8 cellular contexts compared by ENCODE assay signal in the genomic region with DNA sequence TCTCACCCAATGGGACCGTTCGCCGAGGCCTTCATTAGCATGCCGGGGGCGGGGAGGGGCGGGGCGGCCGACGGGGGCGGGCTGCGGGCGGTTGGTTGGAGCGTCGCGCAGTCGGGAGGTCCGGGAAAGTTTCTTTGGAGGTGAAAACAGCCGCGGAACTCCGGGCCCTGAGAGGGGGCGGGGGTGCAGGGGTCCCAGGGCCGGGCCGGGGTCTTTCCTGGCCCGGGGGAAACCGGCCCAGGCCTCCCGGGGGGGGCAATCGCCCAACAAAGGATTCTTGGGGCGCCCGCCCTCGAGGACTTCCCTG. TPM values are rescaled to one million over a fixed set of nuclear protein-coding genes. Genes with fewer than 3 reads are reported as not detected.
DNase-seq lines count a peak whose midpoint lies in the region; ATAC-seq, FAIRE-seq and TF ChIP-seq lines count a peak whose summit lies in the region.

A gene (plus strand): TSS at position 90 of the 307 bp plus-strand sequence. CDS start 366 bp downstream, outside the sequence.

- no peaks in the 10 kb centered on the region for H3K27me3 ChIP-seq in GM12878 (replicated peaks in 1 of 2; ENCODE audit: control insufficient read depth in 2 of 2, insufficient read depth in 2 of 2, low read length in 1 of 2)
- H3K27me3 ChIP-seq in layer of hippocampus (ENCODE audit: control insufficient read depth, insufficient read depth, low read length) = no peaks in the 10 kb centered on the region

- H3K36me3 ChIP-seq in GM12878 (ENCODE audit: control insufficient read depth in 2 of 2, insufficient read depth in 2 of 2, low read length in 1 of 2) = no peaks in the 10 kb centered on the region; a peak in 2 of 4 replicates

- CTCF ChIA-PET in activated CD4-positive, alpha-beta T cell treated with anti-CD3 and anti-CD28 coated beads for 36 hours (lab: Charles Lee) = no interaction called here
- CTCF ChIA-PET in GM12878 (lab: Yijun Ruan, JAX) = no interaction called here

- no peak for TF ChIP-seq EP300 in GM12878 (IDR thresholded peaks at IDR 0.05; ENCODE audit: borderline replicate concordance in 1 of 2, control insufficient read depth in 1 of 2, low read depth in 2 of 2, low read length in 2 of 2)

- peaks cover 3% of the 10 kb centered on the region for H3K79me2 ChIP-seq in GM12878 (ENCODE audit: control insufficient read depth, insufficient read depth, low read length)

- RAD21 ChIA-PET in GM12878 (lab: Charles Lee; ENCODE audit: unreplicated experiment) = no interaction called here

- intact Hi-C loops in activated CD4-positive, alpha-beta T cell treated with anti-CD3 and anti-CD28 coated beads for 36 hours (cut with DNase I, micrococcal nuclease) = loop anchor here (1.0 to 5.0 kb wide), 19 partner anchors 15 to 769 kb away; a partner anchor contains a TSS
- intact Hi-C loops in GM12878 (cut with micrococcal nuclease; ENCODE audit: unreplicated experiment) = loop anchor here (5.0 kb wide), 1 partner anchor 34 kb away; a partner anchor contains a TSS

- peak; percentile 1 for ATAC-seq in activated CD4-positive, alpha-beta T cell treated with anti-CD3 and anti-CD28 coated beads for 36 hours
- ATAC-seq in GM12878 (no peak; the same call in 2 of the 3 replicates), GM18867 (IDR thresholded peaks at IDR 0.05; ENCODE audit: unreplicated experiment) (no peak)

- no peak within 1 kb of the TSS for H3K27ac Mint-ChIP-seq in activated CD4-positive, alpha-beta T cell treated with anti-CD3 and anti-CD28 coated beads for 36 hours

- no peak for DNase-seq in activated CD4-positive, alpha-beta T cell treated with anti-CD3 and anti-CD28 coated beads for 36 hours
- no peak for DNase-seq in activated CD4-positive, alpha-beta T cell treated with anti-CD3 and anti-CD28 coated beads for 4 hours
- no peak for DNase-seq in GM12878 (ENCODE audit: low read depth, low spot score)
- DNase-seq in AML-193 (lab: John Stamatoyannopoulos, UW) = no peak
- no peak for DNase-seq in NCI-H526 treated with DMSO at 0.1 percent for 48 hours (lab: John Stamatoyannopoulos, UW)

- H3K36me3 Mint-ChIP-seq in activated CD4-positive, alpha-beta T cell treated with anti-CD3 and anti-CD28 coated beads for 36 hours (ENCODE audit: low read depth) = peaks cover 12% of the 10 kb centered on the region

- WGBS in GM12878 (ENCODE audit: insufficient coverage, insufficient replicate concordance, low lambda C conversion rate, missing lambda C conversion rate) = 0% methylated on average over 15 of the region's 30 CpGs

- no peaks in the 10 kb centered on the region for H3K27me3 Mint-ChIP-seq in activated CD4-positive, alpha-beta T cell treated with anti-CD3 and anti-CD28 coated beads for 36 hours

- SMC1A ChIA-PET in GM12878 (lab: Charles Lee; ENCODE audit: uncharacterized antibody, unreplicated experiment) = no interaction called here

- TF ChIP-seq CTCF in GM12878 (IDR thresholded peaks at IDR 0.05 in 2 of 3, conservative IDR thresholded peaks at IDR 0.05 in 1 of 3; ENCODE audit: control insufficient read depth in 2 of 3, extremely low read depth in 1 of 3, insufficient read depth in 1 of 3, low read depth in 3 of 3, low read length in 3 of 3) (no peak), subcutaneous adipose tissue (IDR thresholded peaks at IDR 0.05; ENCODE audit: low read depth) (no peak)

- TF ChIP-seq RAD21 in GM12878 (IDR thresholded peaks at IDR 0.05; ENCODE audit: insufficient read depth, low read depth, low read length) = no peak

- POLR2A ChIA-PET in activated CD4-positive, alpha-beta T cell treated with anti-CD3 and anti-CD28 coated beads for 36 hours (lab: Charles Lee) = no interaction called here
- POLR2A ChIA-PET in GM12878 (lab: Charles Lee) = interaction anchor here (1.1 to 1.5 kb wide), 2 partner anchors 15 to 17 kb away, joined by 3 to 6 read pairs; a partner anchor contains a TSS

- TF ChIP-seq POLR2A in GM12878 (IDR thresholded peaks at IDR 0.05; ENCODE audit: low read depth, low read length) = peak; percentile 31

- H3K4me3 Mint-ChIP-seq in activated CD4-positive, alpha-beta T cell treated with anti-CD3 and anti-CD28 coated beads for 36 hours = peak within 1 kb of the TSS; percentile 73

- no peaks in the 10 kb centered on the region for H3K9me3 ChIP-seq in GM12878 (replicated peaks; ENCODE audit: control insufficient read depth, insufficient read depth, low read length)

- in situ Hi-C loops in GM12878 (cut with MboI) = no loop called here

- H3K4me2 ChIP-seq in GM12878 (ENCODE audit: control insufficient read depth, insufficient read depth) = peak within 1 kb of the TSS; percentile 98

- peak within 1 kb of the TSS; percentile 80 for H3K9ac ChIP-seq in GM12878 (ENCODE audit: control insufficient read depth, insufficient read depth, low read length)

- peak within 1 kb of the TSS; percentile 76 for H2AFZ ChIP-seq in GM12878 (ENCODE audit: control insufficient read depth, low read depth, low read length)

- H3K4me1 ChIP-seq in GM12878 (ENCODE audit: control insufficient read depth, insufficient read depth, low read length) = peaks cover 3% of the 10 kb centered on the region

- H3K4me1 Mint-ChIP-seq in activated CD4-positive, alpha-beta T cell treated with anti-CD3 and anti-CD28 coated beads for 36 hours = peaks cover 11% of the 10 kb centered on the region

- no TSS peak for BruUV-seq in GM12878 (replicated peaks; lab: Mats Ljungman, UMichigan)

- H4K20me1 ChIP-seq in GM12878 (ENCODE audit: control insufficient read depth, insufficient read depth) = no peaks in the 10 kb centered on the region

- H3K27ac ChIP-seq in GM12878 (ENCODE audit: control insufficient read depth, insufficient read depth) = peak within 1 kb of the TSS; percentile 69
- H3K27ac ChIP-seq in layer of hippocampus (ENCODE audit: low read depth, low read length) = peak within 1 kb of the TSS; percentile 86

- H3K9me3 Mint-ChIP-seq in activated CD4-positive, alpha-beta T cell treated with anti-CD3 and anti-CD28 coated beads for 36 hours (ENCODE audit: low read depth) = no peaks in the 10 kb centered on the region

- no peak for FAIRE-seq in GM12878 (lab: Jason Lieb, UNC)

- peak within 1 kb of the TSS; percentile 99 for H3K4me3 ChIP-seq in GM12878

TF ChIP-seq in GM12878, 131 proteins besides CTCF, POLR2A, EP300 and RAD21 (continues in another document):
- TF ChIP-seq NR2C1 (IDR thresholded peaks at IDR 0.05) (no peak), ZSCAN29 (IDR thresholded peaks at IDR 0.05) (no peak), EGR1 (IDR thresholded peaks at IDR 0.05; ENCODE audit: borderline replicate concordance in 1 of 2, low read depth in 2 of 2, low read length in 2 of 2) (peak in 1 of 2 experiments; percentile 43; a peak in 2 of 3 replicates)
- TF ChIP-seq, protein P1, sequence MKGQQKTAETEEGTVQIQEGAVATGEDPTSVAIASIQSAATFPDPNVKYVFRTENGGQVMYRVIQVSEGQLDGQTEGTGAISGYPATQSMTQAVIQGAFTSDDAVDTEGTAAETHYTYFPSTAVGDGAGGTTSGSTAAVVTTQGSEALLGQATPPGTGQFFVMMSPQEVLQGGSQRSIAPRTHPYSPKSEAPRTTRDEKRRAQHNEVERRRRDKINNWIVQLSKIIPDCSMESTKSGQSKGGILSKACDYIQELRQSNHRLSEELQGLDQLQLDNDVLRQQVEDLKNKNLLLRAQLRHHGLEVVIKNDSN (IDR thresholded peaks at IDR 0.05; ENCODE audit: borderline replicate concordance, extremely low read length, insufficient read depth, low read depth, low read length) = no peak
- TF ChIP-seq, protein P2, sequence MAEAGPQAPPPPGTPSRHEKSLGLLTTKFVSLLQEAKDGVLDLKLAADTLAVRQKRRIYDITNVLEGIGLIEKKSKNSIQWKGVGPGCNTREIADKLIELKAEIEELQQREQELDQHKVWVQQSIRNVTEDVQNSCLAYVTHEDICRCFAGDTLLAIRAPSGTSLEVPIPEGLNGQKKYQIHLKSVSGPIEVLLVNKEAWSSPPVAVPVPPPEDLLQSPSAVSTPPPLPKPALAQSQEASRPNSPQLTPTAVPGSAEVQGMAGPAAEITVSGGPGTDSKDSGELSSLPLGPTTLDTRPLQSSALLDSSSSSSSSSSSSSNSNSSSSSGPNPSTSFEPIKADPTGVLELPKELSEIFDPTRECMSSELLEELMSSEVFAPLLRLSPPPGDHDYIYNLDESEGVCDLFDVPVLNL (IDR thresholded peaks at IDR 0.05; ENCODE audit: low read depth, low read length) = no peak
- TF ChIP-seq, protein P3, sequence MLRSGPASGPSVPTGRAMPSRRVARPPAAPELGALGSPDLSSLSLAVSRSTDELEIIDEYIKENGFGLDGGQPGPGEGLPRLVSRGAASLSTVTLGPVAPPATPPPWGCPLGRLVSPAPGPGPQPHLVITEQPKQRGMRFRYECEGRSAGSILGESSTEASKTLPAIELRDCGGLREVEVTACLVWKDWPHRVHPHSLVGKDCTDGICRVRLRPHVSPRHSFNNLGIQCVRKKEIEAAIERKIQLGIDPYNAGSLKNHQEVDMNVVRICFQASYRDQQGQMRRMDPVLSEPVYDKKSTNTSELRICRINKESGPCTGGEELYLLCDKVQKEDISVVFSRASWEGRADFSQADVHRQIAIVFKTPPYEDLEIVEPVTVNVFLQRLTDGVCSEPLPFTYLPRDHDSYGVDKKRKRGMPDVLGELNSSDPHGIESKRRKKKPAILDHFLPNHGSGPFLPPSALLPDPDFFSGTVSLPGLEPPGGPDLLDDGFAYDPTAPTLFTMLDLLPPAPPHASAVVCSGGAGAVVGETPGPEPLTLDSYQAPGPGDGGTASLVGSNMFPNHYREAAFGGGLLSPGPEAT (IDR thresholded peaks at IDR 0.05; ENCODE audit: low read depth) = 0 out of 2 replicates have a peak, but pooled peaks have one; percentile 8

RNA-seq across cellular contexts. Expression of the gene that starts here (rescaled TPM):
- total RNA-seq in activated CD4-positive, alpha-beta T cell treated with anti-CD3 and anti-CD28 coated beads for 36 hours = 10 to 100 TPM; 59.5 to 62.5 TPM
- total RNA-seq in GM12878 (2013; cell fraction: nucleolus; rRNA removed) = 16.4 and 20.5 TPM in 2 replicates
- 62.9 and 68.5 TPM in 2 replicates for total RNA-seq in GM12878 (2014; rRNA removed)
- total RNA-seq in GM12878 (2014; rRNA removed; fragmentation: Illumina TruSeq; extraction: Trizol) = 21.8 and 22.5 TPM in 2 replicates
- 80.9 and 86.4 TPM in 2 replicates for total RNA-seq in GM12878 (2021)
- polyA plus RNA-seq in GM12878 (2011; ENCODE audit: low read depth) = 20.6 TPM
- 22.7 and 30.4 TPM in 2 replicates for polyA plus RNA-seq in GM12878 (2011; rRNA removed)
- polyA plus RNA-seq in GM12878 (2011; cell fraction: cytosol; rRNA removed) = 33.5 and 57.7 TPM in 2 replicates
- 106 and 137 TPM in 2 replicates for polyA plus RNA-seq in GM12878 (2011; cell fraction: nucleus; rRNA removed)
- 52.1 and 53.5 TPM in 2 replicates for polyA plus RNA-seq in GM12878 (2012)
- 7.8 and 12.9 TPM in 2 replicates for polyA plus RNA-seq in GM12878 (2014; fragmentation: Illumina TruSeq; extraction: Trizol)
- polyA plus RNA-seq in GM12878 (2014; fragmentation: Nextera tagmentation; extraction: Ambion mirVana) = 1 to 10 TPM in 1 of 2 experiments, under 1 TPM in 1; 0.37 to 1.8 TPM
- polyA plus RNA-seq in GM12878 (2014; rRNA removed) = 92.7 and 104 TPM in 2 replicates
- polyA plus RNA-seq in GM12878 (2016; fragmentation: Nextera tagmentation; extraction: Ambion mirVana) = 10 to 100 TPM; 63.6 to 69.1 TPM
- polyA minus RNA-seq in GM12878 (2011; rRNA and poly(A)+ RNA removed) = 4.9 and 10.6 TPM in 2 replicates
- polyA minus RNA-seq in GM12878 (2011; cell fraction: cytosol; rRNA and poly(A)+ RNA removed) = 21.8 and 28.1 TPM in 2 replicates
- 8.1 and 14.1 TPM in 2 replicates for polyA minus RNA-seq in GM12878 (2011; cell fraction: nucleus; rRNA and poly(A)+ RNA removed)
- 100 to 1,000 TPM in 2 of 4 donors, 10 to 100 TPM in 2; 51.4 to 124 (median 102) TPM for total RNA-seq in subcutaneous adipose tissue
